Comparison of ENCODE assay signal across 26 cellular contexts in the genomic region with DNA sequence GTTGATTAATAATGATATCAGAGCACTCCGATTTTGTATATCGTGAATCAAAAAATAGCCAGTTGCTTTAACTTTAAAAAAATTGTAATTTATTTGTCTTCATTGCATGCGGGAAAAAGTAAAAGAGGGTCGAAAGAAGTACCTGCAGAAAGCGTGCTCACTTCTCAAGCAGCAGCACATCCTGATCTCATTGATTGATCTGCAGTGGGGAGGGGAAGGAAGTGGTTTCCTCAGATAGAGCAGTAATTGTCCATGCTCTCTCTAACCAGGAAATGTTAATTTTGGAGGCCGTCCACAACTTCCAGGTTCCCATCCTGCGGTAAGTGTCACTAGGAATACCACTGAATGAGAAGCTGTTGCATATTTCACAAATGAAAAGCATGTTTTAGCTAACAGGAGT.
"Had no signal": no experiment of that assay in that cellular context is flagged by ENCODE, and none has a peak within 500 bp of the region (broad histone marks: within the 10 kb centered on the region; RNA-seq: fewer than 3 reads in every experiment).

No MANE protein-coding gene starts in this region.

- H3K4me2 ChIP-seq: hepatocyte had no signal

- DNase-seq: activated CD4-positive, alpha-beta T cell treated with anti-CD3 and anti-CD28 coated beads, Interleukin-2, amount 10 ng/mL, durations not matched to agents 7 days and 5 days; activated CD8-positive, alpha-beta T cell treated with anti-CD3 and anti-CD28 coated beads, Interleukin-2, amount 10 ng/mL, durations not matched to agents 7 days and 5 days; activated naive CD4-positive, alpha-beta T cell treated with Interleukin-2 at 50 U/mL for 16 hours; activated naive CD8-positive, alpha-beta T cell treated with anti-CD3 and anti-CD28 coated beads, Interleukin-2, amount 50 U/mL, for 24 hours; anterior cingulate cortex; caudate nucleus; dorsolateral prefrontal cortex; foreskin fibroblast; islet precursor cell; left colon; lower lobe of right lung; nephron progenitor cell; psoas muscle; right cardiac atrium; stimulated activated CD4-positive, alpha-beta T cell treated with anti-CD3 and anti-CD28 coated beads, Interleukin-2, amount 100 ng/mL, for 24 hours; stimulated activated naive CD8-positive, alpha-beta T cell treated with anti-CD3 and anti-CD28 coated beads, Interleukin-15, Interleukin-2, amounts not matched to agents 100 U/mL and 50 U/mL, for 24 hours; substantia nigra; T-cell; T1000 had no signal

- H3K4me3 ChIP-seq: dorsolateral prefrontal cortex, hepatocyte, lower lobe of right lung, psoas muscle, tibial nerve had no signal

- ATAC-seq: activated CD4-positive, CD25-positive, alpha-beta regulatory T cell treated with anti-CD3 and anti-CD28 coated beads, Interleukin-2, amount 50 U/mL, for 24 hours; activated CD8-positive, alpha-beta T cell treated with anti-CD3 and anti-CD28 coated beads, Interleukin-2, amount 10 ng/mL, durations not matched to agents 7 days and 5 days; activated naive CD8-positive, alpha-beta T cell treated with anti-CD3 and anti-CD28 coated beads, Interleukin-2, amount 50 U/mL, for 24 hours; left colon; lower lobe of right lung; psoas muscle; right cardiac atrium; stimulated activated naive CD8-positive, alpha-beta T cell treated with anti-CD3 and anti-CD28 coated beads, Interleukin-15, Interleukin-2, amounts not matched to agents 100 U/mL and 50 U/mL, for 24 hours had no signal

- H3K4me1 ChIP-seq: lower lobe of right lung, psoas muscle, tibial nerve had no signal

- H3K4me1 Mint-ChIP-seq: mesothelial cell of epicardium, nephron progenitor cell had no signal

- H3K36me3 Mint-ChIP-seq: brain, mesothelial cell of epicardium, T-cell had no signal

- H3K27me3 Mint-ChIP-seq: activated CD4-positive, alpha-beta T cell treated with anti-CD3 and anti-CD28 coated beads, Interleukin-2, amount 10 ng/mL, durations not matched to agents 7 days and 5 days; activated naive CD8-positive, alpha-beta T cell treated with anti-CD3 and anti-CD28 coated beads, Interleukin-2, amount 50 U/mL, for 24 hours; brain had no signal

- H3K27ac Mint-ChIP-seq: activated CD8-positive, alpha-beta T cell treated with anti-CD3 and anti-CD28 coated beads, Interleukin-2, amount 10 ng/mL, durations not matched to agents 7 days and 5 days; activated naive CD8-positive, alpha-beta T cell treated with anti-CD3 and anti-CD28 coated beads, Interleukin-2, amount 50 U/mL, for 24 hours; activated T-helper 1 cell treated with anti-CD3 and anti-CD28 coated beads, Interleukin-12 subunit alpha, Interleukin-12 subunit beta, Interleukin-2, Interleukin-4 antibody, amounts not matched to agents 30 ng/mL and 10 ng/mL and 1 ng/mL, durations not matched to agents 14 hours and 24 hours and 36 hours; brain; mesothelial cell of epicardium; nephron progenitor cell had no signal

- H3K79me2 ChIP-seq: hepatocyte had no signal

- H3K9me3 ChIP-seq: lower lobe of right lung, psoas muscle, tibial nerve had no signal

- H3K27ac ChIP-seq: dorsolateral prefrontal cortex, epithelial cell of prostate, hepatocyte, lower lobe of right lung, psoas muscle, tibial nerve had no signal

- H3K9me3 Mint-ChIP-seq: activated CD4-positive, alpha-beta T cell treated with anti-CD3 and anti-CD28 coated beads, Interleukin-2, amount 10 ng/mL, durations not matched to agents 7 days and 5 days; activated naive CD8-positive, alpha-beta T cell treated with anti-CD3 and anti-CD28 coated beads, Interleukin-2, amount 50 U/mL, for 24 hours; activated T-helper 1 cell treated with anti-CD3 and anti-CD28 coated beads, Interleukin-12 subunit alpha, Interleukin-12 subunit beta, Interleukin-2, Interleukin-4 antibody, amounts not matched to agents 30 ng/mL and 10 ng/mL and 1 ng/mL, durations not matched to agents 14 hours and 24 hours and 36 hours; mesothelial cell of epicardium; nephron progenitor cell; T-cell had no signal

- H3K4me3 Mint-ChIP-seq: activated CD4-positive, alpha-beta T cell treated with anti-CD3 and anti-CD28 coated beads, Interleukin-2, amount 10 ng/mL, durations not matched to agents 7 days and 5 days; activated CD8-positive, alpha-beta T cell treated with anti-CD3 and anti-CD28 coated beads, Interleukin-2, amount 10 ng/mL, durations not matched to agents 7 days and 5 days; activated naive CD8-positive, alpha-beta T cell treated with anti-CD3 and anti-CD28 coated beads, Interleukin-2, amount 50 U/mL, for 24 hours; activated T-helper 1 cell treated with anti-CD3 and anti-CD28 coated beads, Interleukin-12 subunit alpha, Interleukin-12 subunit beta, Interleukin-2, Interleukin-4 antibody, amounts not matched to agents 30 ng/mL and 10 ng/mL and 1 ng/mL, durations not matched to agents 14 hours and 24 hours and 36 hours; brain; mesothelial cell of epicardium; nephron progenitor cell had no signal

- H3K27me3 ChIP-seq: hepatocyte, tibial nerve had no signal

- H2AFZ ChIP-seq: hepatocyte had no signal
